21 cellular contexts compared by ENCODE assay signal in genomic region chr13:39217471-39217870, GRCh38.
"Had no signal": no experiment of that assay in that cellular context is flagged by ENCODE, and none has a peak within 500 bp of the region (broad histone marks: within the 10 kb centered on the region; RNA-seq: fewer than 3 reads in every experiment).

No MANE protein-coding gene starts in this region.

- ATAC-seq: foreskin keratinocyte; left cardiac atrium; left lung; naive thymus-derived CD8-positive, alpha-beta T cell; psoas muscle; stimulated activated memory B cell treated with anti-CD40 and anti-IgM and Interleukin-4, amounts not matched to agents 10 μg/mL and 1 μg/mL and 100 μg/mL, for 72 hours; stimulated activated naive CD8-positive, alpha-beta T cell treated with anti-CD3 and anti-CD28 coated beads, Interleukin-15, Interleukin-2, amounts not matched to agents 100 U/mL and 50 U/mL, for 24 hours; upper lobe of right lung had no signal

- H3K9me3 ChIP-seq: colonic mucosa, esophagus muscularis mucosa, left lung, psoas muscle, sigmoid colon, transverse colon, upper lobe of right lung, uterus had no signal

- H3K4me1 ChIP-seq: colonic mucosa, esophagus muscularis mucosa, foreskin keratinocyte, left lung, psoas muscle, sigmoid colon, transverse colon, upper lobe of right lung, uterus had no signal

- H3K27me3 ChIP-seq: colonic mucosa, esophagus muscularis mucosa, left lung, sigmoid colon, transverse colon, upper lobe of right lung, uterus had no signal

- DNase-seq: colonic mucosa; effector CD8-positive, alpha-beta T cell; endodermal cell; foreskin keratinocyte; left cardiac atrium; left lung; mesendoderm; naive thymus-derived CD8-positive, alpha-beta T cell; nephron progenitor cell; posterior cingulate gyrus; psoas muscle; sigmoid colon; stimulated activated CD4-positive, alpha-beta T cell treated with anti-CD3 and anti-CD28 coated beads, Interleukin-2, amount 100 ng/mL, for 24 hours; stimulated activated CD4-positive, alpha-beta T cell treated with anti-CD3 and anti-CD28 coated beads, Interleukin-4, amount 100 ng/mL, for 24 hours; stimulated activated naive CD8-positive, alpha-beta T cell treated with anti-CD3 and anti-CD28 coated beads, Interleukin-15, Interleukin-2, amounts not matched to agents 100 U/mL and 50 U/mL, for 24 hours; transverse colon; upper lobe of right lung; uterus had no signal

- H3K4me3 ChIP-seq: colonic mucosa, esophagus muscularis mucosa, left lung, psoas muscle, sigmoid colon, transverse colon, upper lobe of right lung, uterus had no signal

- H3K27ac ChIP-seq: colonic mucosa, epithelial cell of prostate, esophagus muscularis mucosa, foreskin keratinocyte, left lung, psoas muscle, sigmoid colon, transverse colon, upper lobe of right lung, uterus had no signal
